ENCODE assay signal across 16 cellular contexts in genomic region chr3:10482631-10483363, GRCh38. TPM values are rescaled to one million over a fixed set of nuclear protein-coding genes. Genes with fewer than 3 reads are reported as not detected.
DNase-seq lines count a peak whose midpoint lies in the region; ATAC-seq and TF ChIP-seq lines count a peak whose summit lies in the region.
"Had no signal": no experiment of that assay in that cellular context is flagged by ENCODE, and none has a peak within 500 bp of the region (broad histone marks: within the 10 kb centered on the region; RNA-seq: fewer than 3 reads in every experiment).

No MANE protein-coding gene starts in this region.

- peaks cover 3 to 25% (median 17%) of the 10 kb centered on the region in 5 experiments for H3K9me3 Mint-ChIP-seq in brain
- peaks cover 8% of the 10 kb centered on the region; the same call in 2 of the 3 replicates for H3K9me3 Mint-ChIP-seq in GM23338

- H3K9me3 ChIP-seq in osteoblast (ENCODE audit: low read depth, low read length), result no peaks in the 10 kb centered on the region
- H3K9me3 ChIP-seq: BE2C, HAP-1 had no signal

- no peaks in the 10 kb centered on the region for H3F3A ChIP-seq in GM23338 (replicated peaks; ENCODE audit: low read depth)

- H3K4me3 ChIP-seq in osteoblast (ENCODE audit: insufficient read depth, low read length), result no peak overlapping the region
- no peak overlapping the region for H3K4me3 ChIP-seq in GM23338
- H3K4me3 ChIP-seq: HAP-1 had no signal

- ATAC-seq in esophagus mucosa (peak; percentile 58), GM23338 (no peak)

- H4K20me1 ChIP-seq in osteoblast (ENCODE audit: insufficient read depth, low read length), result no peaks in the 10 kb centered on the region
- no peaks in the 10 kb centered on the region for H4K20me1 ChIP-seq in GM23338 (replicated peaks; ENCODE audit: insufficient read depth)

- peaks cover 19% of the 10 kb centered on the region for H3K36me3 Mint-ChIP-seq in brain
- no peaks in the 10 kb centered on the region; the same call in 2 of the 3 replicates for H3K36me3 Mint-ChIP-seq in GM23338 (ENCODE audit: low read depth)

- H3K4me1 Mint-ChIP-seq in brain, result peaks cover 5% of the 10 kb centered on the region
- no peaks in the 10 kb centered on the region for H3K4me1 Mint-ChIP-seq in GM23338

- H3K4me1 ChIP-seq in osteoblast (ENCODE audit: insufficient read depth, low read length) (no peaks in the 10 kb centered on the region), GM23338 (ENCODE audit: insufficient read depth) (no peaks in the 10 kb centered on the region)
- H3K4me1 ChIP-seq: BE2C, HAP-1 had no signal

- H3K36me3 ChIP-seq in osteoblast (ENCODE audit: insufficient read depth, low read length) (no peaks in the 10 kb centered on the region), GM23338 (ENCODE audit: insufficient read depth) (no peaks in the 10 kb centered on the region)
- H3K36me3 ChIP-seq: BE2C, HAP-1 had no signal

- H3K27ac ChIP-seq in angular gyrus (ENCODE audit: low read depth, low read length) (peak overlapping the region; percentile 5), osteoblast (ENCODE audit: low read depth, low read length) (no peak overlapping the region), GM23338 (ENCODE audit: low read depth) (no peak overlapping the region)
- H3K27ac ChIP-seq: C4-2B had no signal

- no peaks in the 10 kb centered on the region for H3K27me3 ChIP-seq in osteoblast (ENCODE audit: insufficient read depth, low read length)
- H3K27me3 ChIP-seq in GM23338 (ENCODE audit: insufficient read depth), result no peaks in the 10 kb centered on the region
- H3K27me3 ChIP-seq: BE2C had no signal

- no peaks in the 10 kb centered on the region for H3K9me2 ChIP-seq in GM23338 (ENCODE audit: insufficient read depth)

- H3K4me3 Mint-ChIP-seq in brain (no peak overlapping the region), GM23338 (no peak overlapping the region)
- H3K4me3 Mint-ChIP-seq: CD4-positive, alpha-beta T cell had no signal

- H3K27me3 Mint-ChIP-seq in brain (peaks cover 4% of the 10 kb centered on the region), GM23338 (ENCODE audit: insufficient read depth, low read depth, poor library complexity) (peaks cover 9% of the 10 kb centered on the region)
- H3K27me3 Mint-ChIP-seq: CD4-positive, alpha-beta T cell had no signal

- H3K27ac Mint-ChIP-seq in brain (peak overlapping the region; percentile 26 to 86 (median 61)), GM23338 (no peak overlapping the region)
- H3K27ac Mint-ChIP-seq: CD4-positive, alpha-beta T cell had no signal

- DNase-seq in osteoblast (ENCODE audit: insufficient read length, low spot score, missing footprints) (peak; percentile 15), NOMO-1 treated with DMSO at 0.1 percent for 48 hours (lab: John Stamatoyannopoulos, UW; ENCODE audit: unreplicated experiment) (no peak), GM23338 (ENCODE audit: low spot score) (no peak), NCI-H510A treated with DMSO at 0.1 percent for 48 hours (lab: John Stamatoyannopoulos, UW) (no peak)
- DNase-seq: ACHN; BE2C; CD4-positive, alpha-beta T cell; DMS153; DMS79 treated with DMSO at 0.1 percent for 48 hours; GF-D8 had no signal

- no peak overlapping the region for H2AFZ ChIP-seq in osteoblast (ENCODE audit: low read length)
- H2AFZ ChIP-seq in GM23338, result no peak overlapping the region

- H3K79me2 ChIP-seq in osteoblast (ENCODE audit: insufficient read depth, low read length) (no peaks in the 10 kb centered on the region), GM23338 (replicated peaks; ENCODE audit: insufficient read depth) (no peaks in the 10 kb centered on the region)

- TF ChIP-seq CTCF in brain (conservative IDR thresholded peaks at IDR 0.05), result no peak
- TF ChIP-seq CTCF in osteoblast (IDR thresholded peaks at IDR 0.05; ENCODE audit: extremely low read depth, low read depth, low read length), result no peak
- no peak for TF ChIP-seq CTCF in GM23338 (conservative IDR thresholded peaks at IDR 0.05; ENCODE audit: low read depth in 2 of 2)

- H3K4me2 ChIP-seq in osteoblast (ENCODE audit: insufficient read depth, low read length) (no peak overlapping the region), GM23338 (no peak overlapping the region)

TF ChIP-seq in GM23338, 12 proteins besides CTCF, POLR2A, EP300 and RAD21 (continues in another document):
- TF ChIP-seq JUNB (IDR thresholded peaks at IDR 0.05; ENCODE audit: unreplicated experiment), result no peak
- TF ChIP-seq STAT1 (IDR thresholded peaks at IDR 0.05; ENCODE audit: unreplicated experiment), result no peak
- no peak for TF ChIP-seq ZNF331 (CRISPR knock-in tag; IDR thresholded peaks at IDR 0.05; ENCODE audit: low read depth)
- TF ChIP-seq, protein P1, sequence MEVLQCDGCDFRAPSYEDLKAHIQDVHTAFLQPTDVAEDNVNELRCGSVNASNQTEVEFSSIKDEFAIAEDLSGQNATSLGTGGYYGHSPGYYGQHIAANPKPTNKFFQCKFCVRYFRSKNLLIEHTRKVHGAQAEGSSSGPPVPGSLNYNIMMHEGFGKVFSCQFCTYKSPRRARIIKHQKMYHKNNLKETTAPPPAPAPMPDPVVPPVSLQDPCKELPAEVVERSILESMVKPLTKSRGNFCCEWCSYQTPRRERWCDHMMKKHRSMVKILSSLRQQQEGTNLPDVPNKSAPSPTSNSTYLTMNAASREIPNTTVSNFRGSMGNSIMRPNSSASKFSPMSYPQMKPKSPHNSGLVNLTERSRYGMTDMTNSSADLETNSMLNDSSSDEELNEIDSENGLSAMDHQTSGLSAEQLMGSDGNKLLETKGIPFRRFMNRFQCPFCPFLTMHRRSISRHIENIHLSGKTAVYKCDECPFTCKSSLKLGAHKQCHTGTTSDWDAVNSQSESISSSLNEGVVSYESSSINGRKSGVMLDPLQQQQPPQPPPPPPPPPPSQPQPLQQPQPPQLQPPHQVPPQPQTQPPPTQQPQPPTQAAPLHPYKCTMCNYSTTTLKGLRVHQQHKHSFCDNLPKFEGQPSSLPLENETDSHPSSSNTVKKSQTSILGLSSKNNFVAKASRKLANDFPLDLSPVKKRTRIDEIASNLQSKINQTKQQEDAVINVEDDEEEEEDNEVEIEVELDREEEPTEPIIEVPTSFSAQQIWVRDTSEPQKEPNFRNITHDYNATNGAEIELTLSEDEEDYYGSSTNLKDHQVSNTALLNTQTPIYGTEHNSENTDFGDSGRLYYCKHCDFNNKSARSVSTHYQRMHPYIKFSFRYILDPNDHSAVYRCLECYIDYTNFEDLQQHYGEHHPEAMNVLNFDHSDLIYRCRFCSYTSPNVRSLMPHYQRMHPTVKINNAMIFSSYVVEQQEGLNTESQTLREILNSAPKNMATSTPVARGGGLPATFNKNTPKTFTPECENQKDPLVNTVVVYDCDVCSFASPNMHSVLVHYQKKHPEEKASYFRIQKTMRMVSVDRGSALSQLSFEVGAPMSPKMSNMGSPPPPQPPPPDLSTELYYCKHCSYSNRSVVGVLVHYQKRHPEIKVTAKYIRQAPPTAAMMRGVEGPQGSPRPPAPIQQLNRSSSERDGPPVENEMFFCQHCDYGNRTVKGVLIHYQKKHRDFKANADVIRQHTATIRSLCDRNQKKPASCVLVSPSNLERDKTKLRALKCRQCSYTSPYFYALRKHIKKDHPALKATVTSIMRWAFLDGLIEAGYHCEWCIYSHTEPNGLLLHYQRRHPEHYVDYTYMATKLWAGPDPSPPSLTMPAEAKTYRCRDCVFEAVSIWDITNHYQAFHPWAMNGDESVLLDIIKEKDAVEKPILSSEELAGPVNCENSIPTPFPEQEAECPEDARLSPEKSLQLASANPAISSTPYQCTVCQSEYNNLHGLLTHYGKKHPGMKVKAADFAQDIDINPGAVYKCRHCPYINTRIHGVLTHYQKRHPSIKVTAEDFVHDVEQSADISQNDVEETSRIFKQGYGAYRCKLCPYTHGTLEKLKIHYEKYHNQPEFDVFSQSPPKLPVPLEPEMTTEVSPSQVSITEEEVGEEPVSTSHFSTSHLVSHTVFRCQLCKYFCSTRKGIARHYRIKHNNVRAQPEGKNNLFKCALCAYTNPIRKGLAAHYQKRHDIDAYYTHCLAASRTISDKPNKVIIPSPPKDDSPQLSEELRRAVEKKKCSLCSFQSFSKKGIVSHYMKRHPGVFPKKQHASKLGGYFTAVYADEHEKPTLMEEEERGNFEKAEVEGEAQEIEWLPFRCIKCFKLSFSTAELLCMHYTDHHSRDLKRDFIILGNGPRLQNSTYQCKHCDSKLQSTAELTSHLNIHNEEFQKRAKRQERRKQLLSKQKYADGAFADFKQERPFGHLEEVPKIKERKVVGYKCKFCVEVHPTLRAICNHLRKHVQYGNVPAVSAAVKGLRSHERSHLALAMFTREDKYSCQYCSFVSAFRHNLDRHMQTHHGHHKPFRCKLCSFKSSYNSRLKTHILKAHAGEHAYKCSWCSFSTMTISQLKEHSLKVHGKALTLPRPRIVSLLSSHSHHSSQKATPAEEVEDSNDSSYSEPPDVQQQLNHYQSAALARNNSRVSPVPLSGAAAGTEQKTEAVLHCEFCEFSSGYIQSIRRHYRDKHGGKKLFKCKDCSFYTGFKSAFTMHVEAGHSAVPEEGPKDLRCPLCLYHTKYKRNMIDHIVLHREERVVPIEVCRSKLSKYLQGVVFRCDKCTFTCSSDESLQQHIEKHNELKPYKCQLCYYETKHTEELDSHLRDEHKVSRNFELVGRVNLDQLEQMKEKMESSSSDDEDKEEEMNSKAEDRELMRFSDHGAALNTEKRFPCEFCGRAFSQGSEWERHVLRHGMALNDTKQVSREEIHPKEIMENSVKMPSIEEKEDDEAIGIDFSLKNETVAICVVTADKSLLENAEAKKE (CRISPR knock-in tag; IDR thresholded peaks at IDR 0.05), result no peak
- TF ChIP-seq EZH2phosphoT487 (IDR thresholded peaks at IDR 0.05; ENCODE audit: unreplicated experiment), result no peak
- TF ChIP-seq NANOG (IDR thresholded peaks at IDR 0.05; ENCODE audit: borderline replicate concordance), result no peak
- TF ChIP-seq POLR2AphosphoS5 (IDR thresholded peaks at IDR 0.05; ENCODE audit: low read depth), result no peak
- no peak for TF ChIP-seq ZNF114 (CRISPR knock-in tag; IDR thresholded peaks at IDR 0.05)
- TF ChIP-seq EZH2 (IDR thresholded peaks at IDR 0.05; ENCODE audit: low read depth, unreplicated experiment), result no peak

RNA-seq across cellular contexts. Expression of gene ATP2B2, which starts 22.6 kb away (rescaled TPM):
- 13.9 TPM for polyA plus RNA-seq in brain (ENCODE audit: insufficient read depth, low read depth, low replicate concordance)
- 0.24 TPM for total RNA-seq in esophagus mucosa
- not detected in 2 replicates for total RNA-seq in osteoblast
- 0.35 and 0.63 TPM in 2 replicates for total RNA-seq in GM23338 (2014; rRNA removed; shearing (Covaris generic))
- 0.42 TPM in 1 of 2 replicates, not detected in the other for polyA plus RNA-seq in GM23338 (2016; fragmentation: Nextera tagmentation; extraction: Ambion mirVana)
- total RNA-seq: CD4-positive, alpha-beta T cell; HT-29 had no signal
